In genomic region chr6:155628315-155628714, GRCh38 we compare ENCODE assay signal across 1 cellular context.
TF ChIP-seq lines count a peak whose summit lies in the region.

No MANE protein-coding gene starts in this region.

TF ChIP-seq in WTC11, 78 proteins besides CTCF, POLR2A, EP300 and RAD21 (continued from another document):
- TF ChIP-seq, protein P1, sequence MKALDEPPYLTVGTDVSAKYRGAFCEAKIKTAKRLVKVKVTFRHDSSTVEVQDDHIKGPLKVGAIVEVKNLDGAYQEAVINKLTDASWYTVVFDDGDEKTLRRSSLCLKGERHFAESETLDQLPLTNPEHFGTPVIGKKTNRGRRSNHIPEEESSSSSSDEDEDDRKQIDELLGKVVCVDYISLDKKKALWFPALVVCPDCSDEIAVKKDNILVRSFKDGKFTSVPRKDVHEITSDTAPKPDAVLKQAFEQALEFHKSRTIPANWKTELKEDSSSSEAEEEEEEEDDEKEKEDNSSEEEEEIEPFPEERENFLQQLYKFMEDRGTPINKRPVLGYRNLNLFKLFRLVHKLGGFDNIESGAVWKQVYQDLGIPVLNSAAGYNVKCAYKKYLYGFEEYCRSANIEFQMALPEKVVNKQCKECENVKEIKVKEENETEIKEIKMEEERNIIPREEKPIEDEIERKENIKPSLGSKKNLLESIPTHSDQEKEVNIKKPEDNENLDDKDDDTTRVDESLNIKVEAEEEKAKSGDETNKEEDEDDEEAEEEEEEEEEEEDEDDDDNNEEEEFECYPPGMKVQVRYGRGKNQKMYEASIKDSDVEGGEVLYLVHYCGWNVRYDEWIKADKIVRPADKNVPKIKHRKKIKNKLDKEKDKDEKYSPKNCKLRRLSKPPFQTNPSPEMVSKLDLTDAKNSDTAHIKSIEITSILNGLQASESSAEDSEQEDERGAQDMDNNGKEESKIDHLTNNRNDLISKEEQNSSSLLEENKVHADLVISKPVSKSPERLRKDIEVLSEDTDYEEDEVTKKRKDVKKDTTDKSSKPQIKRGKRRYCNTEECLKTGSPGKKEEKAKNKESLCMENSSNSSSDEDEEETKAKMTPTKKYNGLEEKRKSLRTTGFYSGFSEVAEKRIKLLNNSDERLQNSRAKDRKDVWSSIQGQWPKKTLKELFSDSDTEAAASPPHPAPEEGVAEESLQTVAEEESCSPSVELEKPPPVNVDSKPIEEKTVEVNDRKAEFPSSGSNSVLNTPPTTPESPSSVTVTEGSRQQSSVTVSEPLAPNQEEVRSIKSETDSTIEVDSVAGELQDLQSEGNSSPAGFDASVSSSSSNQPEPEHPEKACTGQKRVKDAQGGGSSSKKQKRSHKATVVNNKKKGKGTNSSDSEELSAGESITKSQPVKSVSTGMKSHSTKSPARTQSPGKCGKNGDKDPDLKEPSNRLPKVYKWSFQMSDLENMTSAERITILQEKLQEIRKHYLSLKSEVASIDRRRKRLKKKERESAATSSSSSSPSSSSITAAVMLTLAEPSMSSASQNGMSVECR (CRISPR knock-in tag; IDR thresholded peaks at IDR 0.05; ENCODE audit: borderline replicate concordance): no peak
